18 cellular contexts compared by ENCODE assay signal in genomic region chr7:2866601-2867000, GRCh38. TPM values are rescaled to one million over a fixed set of nuclear protein-coding genes. Genes with fewer than 3 reads are reported as not detected.
DNase-seq lines count a peak whose midpoint lies in the region; ATAC-seq, FAIRE-seq and TF ChIP-seq lines count a peak whose summit lies in the region.
"Had no signal": no experiment of that assay in that cellular context is flagged by ENCODE, and none has a peak within 500 bp of the region (broad histone marks: within the 10 kb centered on the region; RNA-seq: fewer than 3 reads in every experiment).

No MANE protein-coding gene starts in this region.

- in situ Hi-C loops in HepG2 (cut with HindIII; ENCODE audit: extremely low pct_ligation_motif_present, low pct_unique_long_range_greater_than_20kb): no loop called here

- FAIRE-seq in HepG2 (lab: Jason Lieb, UNC) (no peak), urothelium cell line (lab: Jason Lieb, UNC) (no peak)
- FAIRE-seq: G401.6, GM12891, H54 had no signal

- TF ChIP-seq POLR2A in HepG2 (IDR thresholded peaks at IDR 0.05; ENCODE audit: insufficient read depth in 1 of 2, low read depth in 2 of 2, low read length in 2 of 2): no peak
- TF ChIP-seq POLR2A in right lobe of liver (IDR thresholded peaks at IDR 0.05): no peak

- H3K4me1 Mint-ChIP-seq in memory B cell (peaks cover 35% of the 10 kb centered on the region), T-helper 17 cell (peaks cover 30% of the 10 kb centered on the region)

- no peak overlapping the region for H3K27ac ChIP-seq in HepG2 (ENCODE audit: extremely low read length, insufficient read depth, low read length)
- no peak overlapping the region for H3K27ac ChIP-seq in right lobe of liver
- H3K27ac ChIP-seq: GM23248 had no signal

- intact Hi-C loops in HepG2 (cut with micrococcal nuclease; ENCODE audit: unreplicated experiment): loop anchor here (5.0 to 10.0 kb wide), 2 partner anchors 536 to 1028 kb away; no protein-coding TSS in a partner anchor
- intact Hi-C loops in right lobe of liver (cut with DNase I): no loop called here

- POLR2A ChIA-PET in HepG2 (lab: Yijun Ruan, JAX): no interaction called here

- no peak for DNase-seq in HepG2 (ENCODE audit: low spot score)
- DNase-seq in right lobe of liver: no peak
- DNase-seq in NCI-H2171 (lab: John Stamatoyannopoulos, UW): peak; percentile 70
- no peak for DNase-seq in memory B cell (ENCODE audit: low spot score in 2 of 2)
- peak; percentile 12 for DNase-seq in urothelium cell line (ENCODE audit: low spot score)
- no peak for DNase-seq in NOMO-1 treated with dmso at 0.1 percent for 144 hours (lab: John Stamatoyannopoulos, UW; ENCODE audit: unreplicated experiment)
- no peak for DNase-seq in mesenteric fat pad (ENCODE audit: low spot score)
- no peak for DNase-seq in T-helper 17 cell
- DNase-seq: ACHN, DMS153, DMS79 treated with DMSO at 0.1 percent for 48 hours, EL, GM23248 had no signal

- no peak overlapping the region for H2AFZ ChIP-seq in HepG2 (ENCODE audit: low read length)
- H2AFZ ChIP-seq: GM23248 had no signal

- H3K36me3 ChIP-seq in HepG2 (replicated peaks in 1 of 2; ENCODE audit: control insufficient read depth in 1 of 2, insufficient read depth in 2 of 2, low read length in 2 of 2) (no peaks in the 10 kb centered on the region), right lobe of liver (no peaks in the 10 kb centered on the region)

- H3K4me2 ChIP-seq in HepG2 (ENCODE audit: low read depth, low read length): no peak overlapping the region

- H3K4me3 ChIP-seq in HepG2 (replicated peaks in 1 of 3; ENCODE audit: insufficient read depth in 1 of 3, low read depth in 2 of 3, low read length in 3 of 3) (no peak overlapping the region), right lobe of liver (no peak overlapping the region)
- H3K4me3 ChIP-seq: GM23248 had no signal

- CTCF ChIA-PET in HepG2 (lab: Yijun Ruan, JAX; ENCODE audit: low intra/inter-chr PET ratio, low total read pairs): interaction anchor here (3.2 kb wide), 1 partner anchor 288 kb away, joined by 16 read pairs; no protein-coding TSS in a partner anchor

- no peak for TF ChIP-seq EP300 in HepG2 (IDR thresholded peaks at IDR 0.05; ENCODE audit: low read depth in 2 of 2, low read length in 2 of 2)
- no peak for TF ChIP-seq EP300 in HepG2 (CRISPR knock-in tag; IDR thresholded peaks at IDR 0.05; ENCODE audit: borderline replicate concordance)

- WGBS in HepG2 (ENCODE audit: low lambda C conversion rate): 14% methylated on average over 1 of the region's 3 CpGs
- 50% methylated on average over 3 of the region's 3 CpGs for WGBS in right lobe of liver (ENCODE audit: insufficient coverage, low coverage, low lambda C conversion rate, missing lambda C conversion rate)

- H3K4me3 Mint-ChIP-seq in memory B cell: no peak overlapping the region
- no peak overlapping the region for H3K4me3 Mint-ChIP-seq in T-helper 17 cell
- H3K4me3 Mint-ChIP-seq: B cell had no signal

- TF ChIP-seq CTCF in HepG2 (CRISPR knock-in tag; IDR thresholded peaks at IDR 0.05): no peak
- no peak for TF ChIP-seq CTCF in right lobe of liver (IDR thresholded peaks at IDR 0.05)

- no peaks in the 10 kb centered on the region for H3K9me3 Mint-ChIP-seq in memory B cell
- H3K9me3 Mint-ChIP-seq: IgD-negative memory B cell had no signal

- H3K4me1 ChIP-seq in HepG2 (ENCODE audit: insufficient read depth, low read length) (peaks cover 35% of the 10 kb centered on the region), right lobe of liver (no peaks in the 10 kb centered on the region)

- TF ChIP-seq RAD21 in HepG2 (CRISPR knock-in tag; IDR thresholded peaks at IDR 0.05): no peak

- H3K9me3 ChIP-seq in HepG2 (ENCODE audit: low read length): no peaks in the 10 kb centered on the region
- no peaks in the 10 kb centered on the region for H3K9me3 ChIP-seq in right lobe of liver
- no peaks in the 10 kb centered on the region for H3K9me3 ChIP-seq in T-helper 17 cell (ENCODE audit: control insufficient read depth, low read length, poor library complexity, severe bottlenecking)

- H3K9ac ChIP-seq in HepG2 (ENCODE audit: insufficient read depth, low read depth, low read length): no peak overlapping the region
- H3K9ac ChIP-seq: GM23248 had no signal

- H4K20me1 ChIP-seq in HepG2 (ENCODE audit: insufficient read depth, low read length): no peaks in the 10 kb centered on the region

- H3K27ac Mint-ChIP-seq in memory B cell: peak overlapping the region; percentile 24
- H3K27ac Mint-ChIP-seq in T-helper 17 cell: no peak overlapping the region
- H3K27ac Mint-ChIP-seq: B cell had no signal

- no TSS peak for BruUV-seq in HepG2 (replicated peaks; lab: Mats Ljungman, UMichigan)

- no peaks in the 10 kb centered on the region for H3K36me3 Mint-ChIP-seq in memory B cell
- no peaks in the 10 kb centered on the region for H3K36me3 Mint-ChIP-seq in T-helper 17 cell (ENCODE audit: low read depth)
- H3K36me3 Mint-ChIP-seq: IgD-negative memory B cell had no signal

- H3K27me3 ChIP-seq in HepG2 (ENCODE audit: control insufficient read depth in 1 of 2, insufficient read depth in 2 of 2, low read length in 2 of 2): peaks cover 0 to 5% of the 10 kb centered on the region in 2 experiments; a peak in 3 of 5 replicates
- H3K27me3 ChIP-seq in right lobe of liver: no peaks in the 10 kb centered on the region

- no peak for ATAC-seq in HepG2
- no peak for ATAC-seq in right lobe of liver
- no peak for ATAC-seq in memory B cell (ENCODE audit: low read depth)
- no peak for ATAC-seq in T-helper 17 cell

- H3K27me3 Mint-ChIP-seq in memory B cell (no peaks in the 10 kb centered on the region), T-helper 17 cell (no peaks in the 10 kb centered on the region)
- H3K27me3 Mint-ChIP-seq: B cell had no signal

- H3K79me2 ChIP-seq in HepG2 (ENCODE audit: insufficient read depth, low read length): no peaks in the 10 kb centered on the region

TF ChIP-seq in HepG2, 621 proteins besides CTCF, POLR2A, EP300 and RAD21:
- TF ChIP-seq HNRNPUL1 (IDR thresholded peaks at IDR 0.05; ENCODE audit: low read depth, low read length) (no peak), MNT (IDR thresholded peaks at IDR 0.05) (peak; percentile 51; the same call in 1 of the 2 replicates)

RNA-seq across cellular contexts. Expression of gene GNA12, which starts 22.5 kb away (rescaled TPM):
- total RNA-seq in HepG2 (2016; rRNA removed; fragmentation: Illumina TruSeq; extraction: Trizol) (16.2 and 23.3 TPM in 2 replicates), right lobe of liver (10 to 100 TPM; 10.3 to 32.1 (median 14.1) TPM), mesenteric fat pad (70.1 TPM), T-helper 17 cell (10 to 100 TPM; 13.5 to 19.2 TPM)
- total RNA-seq in HepG2 (2016; cell fraction: cytosol; rRNA removed; fragmentation: Illumina TruSeq; extraction: Trizol; ENCODE audit: low read depth): 7.2 and 7.5 TPM in 2 replicates
- 16.1 and 17.2 TPM in 2 replicates for total RNA-seq in HepG2 (2016; cell fraction: insoluble cytoplasmic fraction; rRNA removed; fragmentation: Illumina TruSeq; extraction: Trizol)
- 26.9 and 27.9 TPM in 2 replicates for total RNA-seq in HepG2 (2016; cell fraction: membrane; rRNA removed; fragmentation: Illumina TruSeq; extraction: Trizol)
- 14.4 and 16.2 TPM in 2 replicates for total RNA-seq in HepG2 (2016; cell fraction: nucleus; rRNA removed; fragmentation: Illumina TruSeq; extraction: Trizol)
- 50.9 and 68.0 TPM in 2 replicates for polyA plus RNA-seq in HepG2 (2011; rRNA removed)
- 45.6 and 47.6 TPM in 2 replicates for polyA plus RNA-seq in HepG2 (2011; cell fraction: cytosol; rRNA removed)
- polyA plus RNA-seq in HepG2 (2011; cell fraction: nucleus; rRNA removed): 34.2 and 39.3 TPM in 2 replicates
- polyA plus RNA-seq in HepG2 (2012): 39.2 and 40.4 TPM in 2 replicates
- 11.0 and 12.4 TPM in 2 replicates for polyA plus RNA-seq in HepG2 (2016; cell fraction: cytosol; fragmentation: Illumina TruSeq; extraction: Trizol; ENCODE audit: low read depth)
- 33.6 and 42.6 TPM in 2 replicates for polyA plus RNA-seq in HepG2 (2016; cell fraction: insoluble cytoplasmic fraction; fragmentation: Illumina TruSeq; extraction: Trizol; ENCODE audit: low read depth)
- 39.2 and 40.8 TPM in 2 replicates for polyA plus RNA-seq in HepG2 (2016; cell fraction: membrane; fragmentation: Illumina TruSeq; extraction: Trizol; ENCODE audit: low read depth)
- 26.9 and 29.3 TPM in 2 replicates for polyA plus RNA-seq in HepG2 (2016; cell fraction: nucleus; fragmentation: Illumina TruSeq; extraction: Trizol; ENCODE audit: insufficient read depth, low read depth)
- 54.6 and 166 TPM in 2 replicates for polyA minus RNA-seq in HepG2 (2011; rRNA and poly(A)+ RNA removed; ENCODE audit: low replicate concordance)
- 37.4 and 48.5 TPM in 2 replicates for polyA minus RNA-seq in HepG2 (2011; cell fraction: cytosol; rRNA and poly(A)+ RNA removed)
- polyA minus RNA-seq in HepG2 (2011; cell fraction: nucleus; rRNA and poly(A)+ RNA removed): 30.9 and 39.8 TPM in 2 replicates

Comparison
In these comparisons a context has a peak if more than half of its experiments do, and no peak if none do; other contexts are left out.
1. DNase-seq: peak in NCI-H2171 (single experiment) and urothelium cell line (single experiment); none in HepG2 (single experiment), right lobe of liver (0 of 3), memory B cell (0 of 2), NOMO-1 treated with dmso at 0.1 percent for 144 hours (single experiment), mesenteric fat pad (single experiment) and T-helper 17 cell (0 of 3).